ENCODE assay signal across 14 cellular contexts in the genomic region with DNA sequence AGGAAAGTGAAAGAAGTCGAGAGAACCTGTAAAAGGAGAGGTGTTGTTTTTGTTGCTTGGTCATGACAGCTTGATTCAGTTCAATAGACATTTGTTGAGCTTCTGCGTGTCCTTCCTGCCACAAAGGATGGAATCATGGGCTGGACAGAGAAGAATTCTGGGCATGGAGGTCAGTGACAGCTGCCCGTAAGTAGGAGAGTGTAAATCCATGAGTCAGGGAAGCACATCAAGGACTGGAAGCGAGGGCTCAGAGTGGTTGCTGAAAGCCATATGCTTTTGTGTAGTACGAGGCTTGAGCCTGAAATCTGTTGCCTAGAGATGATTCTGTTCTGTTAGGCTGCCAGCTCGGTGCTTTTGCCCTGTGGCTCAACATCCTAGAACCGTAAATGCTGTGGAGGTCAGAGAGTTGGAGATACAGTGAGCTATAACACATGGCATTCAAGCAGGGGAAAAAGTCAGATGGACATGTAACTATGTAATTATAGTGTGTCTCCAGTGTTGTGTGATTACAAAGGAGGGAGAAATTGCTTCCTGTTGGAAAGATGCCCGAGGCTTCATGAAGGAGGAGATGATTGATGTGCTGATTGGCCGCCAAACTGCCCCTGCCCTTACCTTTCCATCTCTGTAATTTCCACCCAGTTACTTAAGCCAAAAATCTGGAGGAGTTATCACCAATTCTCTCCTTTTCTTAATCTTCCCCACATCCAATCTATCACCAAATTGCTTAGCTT.
A peak's percentile ranks its signal among the peaks of the same experiment; 100 is the strongest.
DNase-seq lines count a peak whose midpoint lies in the region; ATAC-seq, FAIRE-seq and TF ChIP-seq lines count a peak whose summit lies in the region.
"Had no signal": no experiment of that assay in that cellular context is flagged by ENCODE, and none has a peak within 500 bp of the region (broad histone marks: within the 10 kb centered on the region; RNA-seq: fewer than 3 reads in every experiment).

No MANE protein-coding gene starts in this region.

- in situ Hi-C loops in G401 (cut with HindIII; ENCODE audit: low sequenced_read_pairs): no loop called here

- intact Hi-C loops in posterior cingulate gyrus (cut with DNase I): no loop called here

- H3K4me3 Mint-ChIP-seq in WTC11: no peak overlapping the region
- no peak overlapping the region for H3K4me3 Mint-ChIP-seq in stimulated activated naive CD8-positive, alpha-beta T cell treated with anti-CD3 and anti-CD28 coated beads, Interleukin-15, amount 100 ng/mL, for 72 hours
- H3K4me3 Mint-ChIP-seq: dendritic cell treated with granulocyte-macrophage colony-stimulating factor and Interleukin-4, amounts not matched to agents 40 ng/mL and 50 ng/mL, for 4 days had no signal

- H3K9me3 Mint-ChIP-seq in WTC11: no peaks in the 10 kb centered on the region
- no peaks in the 10 kb centered on the region for H3K9me3 Mint-ChIP-seq in stimulated activated naive CD8-positive, alpha-beta T cell treated with anti-CD3 and anti-CD28 coated beads, Interleukin-15, amount 100 ng/mL, for 72 hours
- H3K9me3 Mint-ChIP-seq: dendritic cell treated with granulocyte-macrophage colony-stimulating factor and Interleukin-4, amounts not matched to agents 40 ng/mL and 50 ng/mL, for 4 days had no signal

- no peaks in the 10 kb centered on the region for H3K36me3 Mint-ChIP-seq in WTC11

- POLR2A ChIA-PET in WTC11 (lab: Charles Lee): no interaction called here

- H3K4me1 Mint-ChIP-seq in WTC11: peaks cover 5% of the 10 kb centered on the region; the same call in 1 of the 2 replicates
- peaks cover 7% of the 10 kb centered on the region for H3K4me1 Mint-ChIP-seq in stimulated activated naive CD8-positive, alpha-beta T cell treated with anti-CD3 and anti-CD28 coated beads, Interleukin-15, amount 100 ng/mL, for 72 hours

- ATAC-seq in WTC11: no peak
- no peak for ATAC-seq in stimulated activated naive CD8-positive, alpha-beta T cell treated with anti-CD3 and anti-CD28 coated beads, Interleukin-15, amount 100 ng/mL, for 72 hours

- H3K27ac Mint-ChIP-seq in WTC11: no peak overlapping the region
- H3K27ac Mint-ChIP-seq in stimulated activated naive CD8-positive, alpha-beta T cell treated with anti-CD3 and anti-CD28 coated beads, Interleukin-15, amount 100 ng/mL, for 72 hours: peak overlapping the region in 1 of 2 donors; percentile 29
- H3K27ac Mint-ChIP-seq: dendritic cell treated with granulocyte-macrophage colony-stimulating factor and Interleukin-4, amounts not matched to agents 40 ng/mL and 50 ng/mL, for 4 days had no signal

- no peaks in the 10 kb centered on the region for H3K27me3 Mint-ChIP-seq in WTC11 (ENCODE audit: low read depth)
- no peaks in the 10 kb centered on the region for H3K27me3 Mint-ChIP-seq in stimulated activated naive CD8-positive, alpha-beta T cell treated with anti-CD3 and anti-CD28 coated beads, Interleukin-15, amount 100 ng/mL, for 72 hours

- TF ChIP-seq CTCF in WTC11 (IDR thresholded peaks at IDR 0.05): no peak

- CTCF ChIA-PET in WTC11 (lab: Charles Lee): interaction anchor here (1.1 to 1.6 kb wide), 4 partner anchors 34 to 200 kb away, joined by 3 to 12 read pairs (median 4); no protein-coding TSS in a partner anchor

- FAIRE-seq in islet of Langerhans (lab: Jason Lieb, UNC): peak; percentile 94

- peak; percentile 34 for DNase-seq in D341Med (ENCODE audit: low spot score)
- DNase-seq in LHCN-M2 (ENCODE audit: low read depth): peak; percentile 8
- peak; percentile 12 for DNase-seq in NCI-H226
- DNase-seq in G401 (ENCODE audit: low spot score): no peak
- no peak for DNase-seq in posterior cingulate gyrus
- DNase-seq in WTC11 (ENCODE audit: low spot score): no peak
- no peak for DNase-seq in stimulated activated naive CD8-positive, alpha-beta T cell treated with anti-CD3 and anti-CD28 coated beads, Interleukin-15, amount 100 ng/mL, for 72 hours
- DNase-seq: activated T-cell treated with anti-CD3 and anti-CD28 coated beads, Interleukin-2, amount 50 U/mL, for 1 hour; adrenal gland; AML-193; stomach; T-helper 1 cell had no signal

TF ChIP-seq in WTC11, 78 proteins besides CTCF, POLR2A, EP300 and RAD21:
- no peak for TF ChIP-seq TEAD4 (CRISPR knock-in tag; IDR thresholded peaks at IDR 0.05)
- no peak for TF ChIP-seq NR3C1 (CRISPR knock-in tag; conservative IDR thresholded peaks at IDR 0.05; ENCODE audit: low read depth)
- TF ChIP-seq ZNF263 (CRISPR knock-in tag; IDR thresholded peaks at IDR 0.05; ENCODE audit: low read depth): no peak
- TF ChIP-seq NR2C2 (CRISPR knock-in tag; IDR thresholded peaks at IDR 0.05): no peak

Comparison
In these comparisons a context has a peak if more than half of its experiments do, and no peak if none do; other contexts are left out.
1. DNase-seq: peak in D341Med (single experiment), LHCN-M2 (single experiment) and NCI-H226 (single experiment); none in G401 (single experiment), posterior cingulate gyrus (0 of 10), WTC11 (single experiment) and stimulated activated naive CD8-positive, alpha-beta T cell treated with anti-CD3 and anti-CD28 coated beads, Interleukin-15, amount 100 ng/mL, for 72 hours (0 of 2).